In the genomic region with DNA sequence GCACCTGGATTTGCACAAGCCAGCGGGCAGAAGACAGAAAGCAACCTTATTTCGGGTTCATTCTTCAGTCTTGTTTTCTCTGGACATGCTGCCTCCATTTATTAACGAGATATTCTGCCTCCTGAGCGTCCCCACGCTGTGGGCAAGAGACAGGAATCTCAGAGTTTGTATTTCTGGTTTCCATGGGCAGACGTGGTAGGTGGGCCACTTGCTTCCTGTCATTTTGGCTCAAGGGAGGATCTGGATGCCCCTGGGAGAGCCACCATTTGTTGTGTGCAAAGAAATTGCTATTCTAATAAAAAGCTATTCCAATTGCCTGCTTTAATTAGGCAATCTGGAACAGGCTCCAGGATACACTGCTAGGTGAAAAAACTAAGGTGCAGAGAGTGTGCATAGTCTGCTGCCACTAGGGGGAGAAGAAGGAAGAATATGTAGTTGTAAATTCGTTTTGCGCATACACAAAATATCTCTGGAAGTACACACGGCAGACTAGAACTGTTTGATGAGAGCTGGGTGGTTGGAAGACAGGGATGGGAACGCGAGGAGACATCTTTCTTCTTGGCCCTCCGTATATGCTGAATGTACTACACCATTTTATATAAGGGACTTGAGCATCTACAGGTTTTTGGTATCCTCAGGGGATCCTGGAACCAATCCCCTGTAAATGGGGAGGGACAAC, we compare ENCODE assay signal across 8 cellular contexts. TPM values are rescaled to one million over a fixed set of nuclear protein-coding genes. Genes with fewer than 3 reads are reported as not detected.
DNase-seq lines count a peak whose midpoint lies in the region; ATAC-seq and TF ChIP-seq lines count a peak whose summit lies in the region.

No MANE protein-coding gene starts in this region.

- peaks cover 3 to 4% of the 10 kb centered on the region in 2 experiments; a peak in 3 of 5 replicates for H3K9me3 Mint-ChIP-seq in H9

- no peak overlapping the region for H3K56ac ChIP-seq in H9 (ENCODE audit: insufficient read length, low read depth, low read length)

- no peak overlapping the region for H3K23ac ChIP-seq in H9 (ENCODE audit: insufficient read length, low read depth, low read length)

- no peak overlapping the region for H2AFZ ChIP-seq in H9 (ENCODE audit: low read length)

- H2BK15ac ChIP-seq in H9 (ENCODE audit: low read depth, low read length) = no peak overlapping the region

- H2BK5ac ChIP-seq in H9 (ENCODE audit: insufficient read length, low read length) = no peak overlapping the region

- H3K14ac ChIP-seq in H9 (ENCODE audit: insufficient read depth, low read length) = no peak overlapping the region

- intact Hi-C loops in left cardiac atrium (cut with DNase I) (loop anchor here (2.0 to 10.0 kb wide), 2 partner anchors 154 to 158 kb away; no protein-coding TSS in a partner anchor), spleen (cut with DNase I; ENCODE audit: low total_unique reads) (loop anchor here (5.0 kb wide), 1 partner anchor 155 kb away; no protein-coding TSS in a partner anchor)

- H3K27ac ChIP-seq in H9 (ENCODE audit: insufficient read length, low read depth, low read length) = no peak overlapping the region
- no peak overlapping the region for H3K27ac ChIP-seq in spleen

- no peaks in the 10 kb centered on the region for H3K9me3 ChIP-seq in H9 (ENCODE audit: control insufficient read depth, low read depth, low read length)
- no peaks in the 10 kb centered on the region for H3K9me3 ChIP-seq in spleen

- no peak overlapping the region for H2AK5ac ChIP-seq in H9 (ENCODE audit: insufficient read length, low read length)

- H4K20me1 ChIP-seq in H9 (ENCODE audit: control insufficient read depth, insufficient read depth, insufficient read length) = no peaks in the 10 kb centered on the region

- H4K5ac ChIP-seq in H9 (ENCODE audit: insufficient read length, low read depth, low read length) = no peak overlapping the region

- peak; percentile 48 for DNase-seq in EH (ENCODE audit: low read depth)
- no peak for DNase-seq in H9
- peak; percentile 10 for DNase-seq in NCI-H226
- peak; percentile 6 for DNase-seq in activated CD4-positive, alpha-beta T cell treated with anti-CD3 and anti-CD28 coated beads, Interleukin-2, amount 50 U/mL, for 1 hour
- DNase-seq in left cardiac atrium = no peak
- no peak for DNase-seq in spleen

- H3K27me3 Mint-ChIP-seq in H9 (ENCODE audit: low read depth) = no peaks in the 10 kb centered on the region

- peaks cover 6 to 7% of the 10 kb centered on the region in 2 experiments; a peak in 3 of 4 replicates for H3K4me1 Mint-ChIP-seq in H9

- TF ChIP-seq CTCF in H9 (conservative IDR thresholded peaks at IDR 0.05) (peak; percentile 76), spleen (IDR thresholded peaks at IDR 0.05 in 8 of 11, conservative IDR thresholded peaks at IDR 0.05 in 3 of 11) (peak in 10 of 11 experiments; percentile 21 to 65 (median 59))

- H2BK20ac ChIP-seq in H9 (ENCODE audit: low read depth, low read length, poor library complexity, severe bottlenecking) = no peak overlapping the region

- peaks cover 0 to 4% (median 2%) of the 10 kb centered on the region in 3 experiments; a peak in 2 of 7 replicates for H3K36me3 Mint-ChIP-seq in H9 (ENCODE audit: insufficient read depth in 1 of 3, low read depth in 3 of 3)

- WGBS in H9 (ENCODE audit: extremely low coverage, insufficient read length, low lambda C conversion rate) = no CpG with 5 or more reads among the region's 12 CpGs
- WGBS in spleen, 5 donors = 37 to 59% (median 49%) methylated on average over 12 of the region's 12 CpGs

- no peak overlapping the region for H3K4ac ChIP-seq in H9 (ENCODE audit: low read depth, low read length)

- H3K27ac Mint-ChIP-seq in H9 = no peak overlapping the region; a peak in 1 of 7 replicates

- no peaks in the 10 kb centered on the region for H3K79me1 ChIP-seq in H9 (ENCODE audit: insufficient read depth, low read depth, low read length, poor library complexity, severe bottlenecking)

- H3K4me3 Mint-ChIP-seq in H9 = no peak overlapping the region

- H3K23me2 ChIP-seq in H9 (ENCODE audit: insufficient read length, low read depth, low read length, poor library complexity, severe bottlenecking) = no peaks in the 10 kb centered on the region

- H3K9ac ChIP-seq in H9 (ENCODE audit: extremely low read depth, insufficient read length, low read length) = no peak overlapping the region

- H3K4me1 ChIP-seq in H9 (ENCODE audit: insufficient read depth, low read length) (no peaks in the 10 kb centered on the region), spleen (no peaks in the 10 kb centered on the region)

- no peak overlapping the region for H3T11ph ChIP-seq in H9 (ENCODE audit: low read length)

- no peak overlapping the region for H3K4me3 ChIP-seq in spleen

- no peak overlapping the region for H2BK120ac ChIP-seq in H9 (ENCODE audit: low read depth, low read length, poor library complexity, severe bottlenecking)

- H3K79me2 ChIP-seq in H9 (ENCODE audit: insufficient read depth, low read length) = no peaks in the 10 kb centered on the region

- H3K27me3 ChIP-seq in H9 (ENCODE audit: insufficient read depth, low read length) (no peaks in the 10 kb centered on the region), spleen (replicated peaks in 1 of 7) (no peaks in the 10 kb centered on the region)

- no peak for TF ChIP-seq POLR2A in spleen (IDR thresholded peaks at IDR 0.05)
- TF ChIP-seq POLR2A in GM18505 (IDR thresholded peaks at IDR 0.05; ENCODE audit: borderline replicate concordance, extremely low read depth, insufficient read depth, insufficient read length) = no peak

- H3K36me3 ChIP-seq in spleen = no peaks in the 10 kb centered on the region

- ATAC-seq in left cardiac atrium (peak; percentile 44 to 76), GM18505 (IDR thresholded peaks at IDR 0.05; ENCODE audit: unreplicated experiment) (no peak), HG02970 (IDR thresholded peaks at IDR 0.05; ENCODE audit: low FRiP score, unreplicated experiment) (no peak)

- no peak overlapping the region for H2BK12ac ChIP-seq in H9 (ENCODE audit: insufficient read length, low read depth, low read length)

- H4K8ac ChIP-seq in H9 (replicated peaks; ENCODE audit: insufficient read length, low read depth, low read length) = no peak overlapping the region

- H3K18ac ChIP-seq in H9 (ENCODE audit: insufficient read length, low read depth, low read length) = no peak overlapping the region

- H3K4me2 ChIP-seq in H9 (ENCODE audit: insufficient read depth, insufficient read length, low read length) = no peak overlapping the region

- no peak overlapping the region for H4K91ac ChIP-seq in H9 (ENCODE audit: insufficient read length, low read depth, low read length)

RNA-seq across cellular contexts. Expression of a gene that starts 30.1 kb away (rescaled TPM):
- total RNA-seq in H9 (2021) (9.3 and 11.4 TPM in 2 replicates), left cardiac atrium (1 to 10 TPM; 4.8 to 9.5 TPM), spleen (10 to 100 TPM in 2 of 7 donors, 1 to 10 TPM in 5; 4.9 to 19.9 (median 6.9) TPM)
- 1 to 10 TPM in 1 of 3 donors, under 1 TPM in 2; 0.24 to 1.3 (median 0.46) TPM for polyA plus RNA-seq in spleen

Comparison
In these comparisons a context has a peak if more than half of its experiments do, and no peak if none do; other contexts are left out.
1. DNase-seq: peak in EH (single experiment), NCI-H226 (single experiment) and activated CD4-positive, alpha-beta T cell treated with anti-CD3 and anti-CD28 coated beads, Interleukin-2, amount 50 U/mL, for 1 hour (single experiment); none in H9 (single experiment), left cardiac atrium (single experiment) and spleen (single experiment).
2. ATAC-seq: peak in left cardiac atrium (2 of 2); none in GM18505 (single experiment) and HG02970 (single experiment).